Comparison of ENCODE assay signal across 1 cellular context in the genomic region with DNA sequence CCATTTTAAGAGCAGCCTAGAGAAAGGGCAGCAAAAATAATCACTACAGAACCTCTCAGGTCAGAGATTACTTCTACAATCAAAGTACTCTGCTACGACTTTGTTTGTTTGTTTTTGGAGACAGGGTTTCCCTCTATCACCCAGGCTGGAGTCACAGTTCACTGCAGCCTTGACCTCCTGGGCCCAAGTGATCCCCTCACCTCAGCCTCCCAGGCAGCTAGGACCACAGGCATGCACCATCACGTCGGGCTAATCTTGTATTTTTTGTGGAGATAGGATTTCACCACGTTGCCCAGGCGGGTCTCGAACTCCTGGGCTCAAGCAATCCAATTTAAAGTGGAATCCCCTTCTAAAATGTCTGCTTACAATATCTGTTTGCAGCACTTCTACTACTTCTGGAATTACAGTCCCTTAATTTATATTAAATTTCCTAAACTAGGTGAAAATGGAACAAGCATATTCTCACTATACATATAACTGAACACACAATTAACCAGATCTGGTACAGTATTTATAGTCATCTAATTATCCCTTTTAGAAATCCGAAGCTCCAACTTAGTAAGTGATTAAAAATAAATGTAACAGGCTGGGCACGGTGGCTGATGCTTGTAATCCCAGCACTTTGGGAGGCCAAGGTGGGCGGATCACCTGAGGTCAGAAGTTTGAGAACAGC.
TF ChIP-seq lines count a peak whose summit lies in the region.

No MANE protein-coding gene starts in this region.

TF ChIP-seq in HepG2, 621 proteins besides CTCF, POLR2A, EP300 and RAD21 (continued from another document and continues in another):
- TF ChIP-seq ZNF775 (CRISPR knock-in tag; IDR thresholded peaks at IDR 0.05; ENCODE audit: borderline replicate concordance) (no peak), ZNF225 (CRISPR knock-in tag; IDR thresholded peaks at IDR 0.05) (no peak), ZNF350 (CRISPR knock-in tag; IDR thresholded peaks at IDR 0.05; ENCODE audit: borderline replicate concordance, low read depth) (no peak), SMAD1 (CRISPR knock-in tag; IDR thresholded peaks at IDR 0.05; ENCODE audit: borderline replicate concordance, low read depth) (no peak), SATB2 (CRISPR knock-in tag; IDR thresholded peaks at IDR 0.05) (no peak), FOXC1 (CRISPR knock-in tag; IDR thresholded peaks at IDR 0.05; ENCODE audit: borderline replicate concordance) (no peak), ZNF674 (CRISPR knock-in tag; IDR thresholded peaks at IDR 0.05; ENCODE audit: low read depth) (no peak), DNMT3B (CRISPR knock-in tag; conservative IDR thresholded peaks at IDR 0.05) (no peak), ZNF629 (CRISPR knock-in tag; conservative IDR thresholded peaks at IDR 0.05) (no peak), KLF11 (CRISPR knock-in tag; IDR thresholded peaks at IDR 0.05) (no peak), CHD4 (IDR thresholded peaks at IDR 0.05; ENCODE audit: borderline replicate concordance, low read length) (0 out of 2 replicates have a peak, but pooled peaks have one; percentile 54), RELA (CRISPR knock-in tag; IDR thresholded peaks at IDR 0.05) (no peak), KAT7 (CRISPR knock-in tag; IDR thresholded peaks at IDR 0.05; ENCODE audit: borderline replicate concordance) (0 out of 2 replicates have a peak, but pooled peaks have one; percentile 33), PHF21A (CRISPR knock-in tag; IDR thresholded peaks at IDR 0.05) (peak; percentile 84), SP140L (CRISPR knock-in tag; IDR thresholded peaks at IDR 0.05; ENCODE audit: borderline replicate concordance) (no peak), MED8 (CRISPR knock-in tag; IDR thresholded peaks at IDR 0.05; ENCODE audit: insufficient replicate concordance) (no peak), ZNF205 (CRISPR knock-in tag; IDR thresholded peaks at IDR 0.05) (no peak), ZFP1 (CRISPR knock-in tag; IDR thresholded peaks at IDR 0.05) (no peak), ZBTB20 (CRISPR knock-in tag; IDR thresholded peaks at IDR 0.05; ENCODE audit: borderline replicate concordance, low read depth) (peak; percentile 40; the same call in 1 of the 2 replicates), ZNF530 (CRISPR knock-in tag; IDR thresholded peaks at IDR 0.05; ENCODE audit: low read depth) (no peak), ZNF24 (IDR thresholded peaks at IDR 0.05) (no peak), MIXL1 (CRISPR knock-in tag; IDR thresholded peaks at IDR 0.05) (peak; percentile 54; the same call in 1 of the 2 replicates)
- TF ChIP-seq, protein P1, sequence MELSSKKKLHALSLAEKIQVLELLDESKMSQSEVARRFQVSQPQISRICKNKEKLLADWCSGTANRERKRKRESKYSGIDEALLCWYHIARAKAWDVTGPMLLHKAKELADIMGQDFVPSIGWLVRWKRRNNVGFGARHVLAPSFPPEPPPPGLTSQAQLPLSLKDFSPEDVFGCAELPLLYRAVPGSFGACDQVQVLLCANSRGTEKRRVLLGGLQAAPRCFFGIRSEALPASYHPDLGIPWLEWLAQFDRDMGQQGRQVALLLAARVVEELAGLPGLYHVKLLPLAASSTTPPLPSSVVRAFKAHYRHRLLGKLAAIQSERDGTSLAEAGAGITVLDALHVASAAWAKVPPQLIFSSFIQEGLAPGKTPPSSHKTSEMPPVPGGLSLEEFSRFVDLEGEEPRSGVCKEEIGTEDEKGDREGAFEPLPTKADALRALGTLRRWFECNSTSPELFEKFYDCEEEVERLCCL (CRISPR knock-in tag; IDR thresholded peaks at IDR 0.05; ENCODE audit: borderline replicate concordance), result no peak
- TF ChIP-seq, protein P2, sequence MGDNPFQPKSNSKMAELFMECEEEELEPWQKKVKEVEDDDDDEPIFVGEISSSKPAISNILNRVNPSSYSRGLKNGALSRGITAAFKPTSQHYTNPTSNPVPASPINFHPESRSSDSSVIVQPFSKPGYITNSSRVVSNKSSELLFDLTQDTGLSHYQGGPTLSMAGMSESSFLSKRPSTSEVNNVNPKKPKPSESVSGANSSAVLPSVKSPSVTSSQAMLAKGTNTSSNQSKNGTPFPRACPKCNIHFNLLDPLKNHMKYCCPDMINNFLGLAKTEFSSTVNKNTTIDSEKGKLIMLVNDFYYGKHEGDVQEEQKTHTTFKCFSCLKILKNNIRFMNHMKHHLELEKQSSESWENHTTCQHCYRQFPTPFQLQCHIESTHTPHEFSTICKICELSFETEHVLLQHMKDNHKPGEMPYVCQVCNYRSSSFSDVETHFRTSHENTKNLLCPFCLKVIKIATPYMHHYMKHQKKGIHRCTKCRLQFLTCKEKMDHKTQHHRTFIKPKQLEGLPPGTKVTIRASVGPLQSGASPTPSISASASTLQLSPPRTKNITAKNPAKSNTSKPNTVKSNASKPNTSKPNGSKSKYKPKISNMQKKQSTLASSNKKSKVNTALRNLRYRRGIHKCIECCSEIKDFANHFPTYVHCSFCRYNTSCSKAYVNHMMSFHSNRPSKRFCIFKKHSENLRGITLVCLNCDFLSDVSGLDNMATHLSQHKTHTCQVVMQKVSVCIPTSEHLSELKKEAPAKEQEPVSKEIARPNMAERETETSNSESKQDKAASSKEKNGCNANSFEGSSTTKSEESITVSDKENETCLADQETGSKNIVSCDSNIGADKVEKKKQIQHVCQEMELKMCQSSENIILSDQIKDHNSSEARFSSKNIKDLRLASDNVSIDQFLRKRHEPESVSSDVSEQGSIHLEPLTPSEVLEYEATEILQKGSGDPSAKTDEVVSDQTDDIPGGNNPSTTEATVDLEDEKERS (CRISPR knock-in tag; IDR thresholded peaks at IDR 0.05), result no peak
- TF ChIP-seq, protein P3, sequence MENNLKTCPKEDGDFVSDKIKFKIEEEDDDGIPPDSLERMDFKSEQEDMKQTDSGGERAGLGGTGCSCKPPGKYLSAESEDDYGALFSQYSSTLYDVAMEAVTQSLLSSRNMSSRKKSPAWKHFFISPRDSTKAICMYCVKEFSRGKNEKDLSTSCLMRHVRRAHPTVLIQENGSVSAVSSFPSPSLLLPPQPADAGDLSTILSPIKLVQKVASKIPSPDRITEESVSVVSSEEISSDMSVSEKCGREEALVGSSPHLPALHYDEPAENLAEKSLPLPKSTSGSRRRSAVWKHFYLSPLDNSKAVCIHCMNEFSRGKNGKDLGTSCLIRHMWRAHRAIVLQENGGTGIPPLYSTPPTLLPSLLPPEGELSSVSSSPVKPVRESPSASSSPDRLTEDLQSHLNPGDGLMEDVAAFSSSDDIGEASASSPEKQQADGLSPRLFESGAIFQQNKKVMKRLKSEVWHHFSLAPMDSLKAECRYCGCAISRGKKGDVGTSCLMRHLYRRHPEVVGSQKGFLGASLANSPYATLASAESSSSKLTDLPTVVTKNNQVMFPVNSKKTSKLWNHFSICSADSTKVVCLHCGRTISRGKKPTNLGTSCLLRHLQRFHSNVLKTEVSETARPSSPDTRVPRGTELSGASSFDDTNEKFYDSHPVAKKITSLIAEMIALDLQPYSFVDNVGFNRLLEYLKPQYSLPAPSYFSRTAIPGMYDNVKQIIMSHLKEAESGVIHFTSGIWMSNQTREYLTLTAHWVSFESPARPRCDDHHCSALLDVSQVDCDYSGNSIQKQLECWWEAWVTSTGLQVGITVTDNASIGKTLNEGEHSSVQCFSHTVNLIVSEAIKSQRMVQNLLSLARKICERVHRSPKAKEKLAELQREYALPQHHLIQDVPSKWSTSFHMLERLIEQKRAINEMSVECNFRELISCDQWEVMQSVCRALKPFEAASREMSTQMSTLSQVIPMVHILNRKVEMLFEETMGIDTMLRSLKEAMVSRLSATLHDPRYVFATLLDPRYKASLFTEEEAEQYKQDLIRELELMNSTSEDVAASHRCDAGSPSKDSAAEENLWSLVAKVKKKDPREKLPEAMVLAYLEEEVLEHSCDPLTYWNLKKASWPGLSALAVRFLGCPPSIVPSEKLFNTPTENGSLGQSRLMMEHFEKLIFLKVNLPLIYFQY (CRISPR knock-in tag; IDR thresholded peaks at IDR 0.05; ENCODE audit: borderline replicate concordance), result no peak
- TF ChIP-seq, protein P4, sequence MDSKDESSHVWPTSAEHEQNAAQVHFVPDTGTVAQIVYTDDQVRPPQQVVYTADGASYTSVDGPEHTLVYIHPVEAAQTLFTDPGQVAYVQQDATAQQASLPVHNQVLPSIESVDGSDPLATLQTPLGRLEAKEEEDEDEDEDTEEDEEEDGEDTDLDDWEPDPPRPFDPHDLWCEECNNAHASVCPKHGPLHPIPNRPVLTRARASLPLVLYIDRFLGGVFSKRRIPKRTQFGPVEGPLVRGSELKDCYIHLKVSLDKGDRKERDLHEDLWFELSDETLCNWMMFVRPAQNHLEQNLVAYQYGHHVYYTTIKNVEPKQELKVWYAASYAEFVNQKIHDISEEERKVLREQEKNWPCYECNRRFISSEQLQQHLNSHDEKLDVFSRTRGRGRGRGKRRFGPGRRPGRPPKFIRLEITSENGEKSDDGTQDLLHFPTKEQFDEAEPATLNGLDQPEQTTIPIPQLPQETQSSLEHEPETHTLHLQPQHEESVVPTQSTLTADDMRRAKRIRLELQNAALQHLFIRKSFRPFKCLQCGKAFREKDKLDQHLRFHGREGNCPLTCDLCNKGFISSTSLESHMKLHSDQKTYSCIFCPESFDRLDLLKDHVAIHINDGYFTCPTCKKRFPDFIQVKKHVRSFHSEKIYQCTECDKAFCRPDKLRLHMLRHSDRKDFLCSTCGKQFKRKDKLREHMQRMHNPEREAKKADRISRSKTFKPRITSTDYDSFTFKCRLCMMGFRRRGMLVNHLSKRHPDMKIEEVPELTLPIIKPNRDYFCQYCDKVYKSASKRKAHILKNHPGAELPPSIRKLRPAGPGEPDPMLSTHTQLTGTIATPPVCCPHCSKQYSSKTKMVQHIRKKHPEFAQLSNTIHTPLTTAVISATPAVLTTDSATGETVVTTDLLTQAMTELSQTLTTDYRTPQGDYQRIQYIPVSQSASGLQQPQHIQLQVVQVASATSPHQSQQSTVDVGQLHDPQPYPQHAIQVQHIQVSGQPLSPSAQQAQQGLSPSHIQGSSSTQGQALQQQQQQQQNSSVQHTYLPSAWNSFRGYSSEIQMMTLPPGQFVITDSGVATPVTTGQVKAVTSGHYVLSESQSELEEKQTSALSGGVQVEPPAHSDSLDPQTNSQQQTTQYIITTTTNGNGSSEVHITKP (CRISPR knock-in tag; IDR thresholded peaks at IDR 0.05; ENCODE audit: low read depth), result no peak
- TF ChIP-seq, protein P5, sequence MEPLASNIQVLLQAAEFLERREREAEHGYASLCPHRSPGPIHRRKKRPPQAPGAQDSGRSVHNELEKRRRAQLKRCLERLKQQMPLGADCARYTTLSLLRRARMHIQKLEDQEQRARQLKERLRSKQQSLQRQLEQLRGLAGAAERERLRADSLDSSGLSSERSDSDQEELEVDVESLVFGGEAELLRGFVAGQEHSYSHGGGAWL (CRISPR knock-in tag; IDR thresholded peaks at IDR 0.05), result no peak
- TF ChIP-seq, protein P6, sequence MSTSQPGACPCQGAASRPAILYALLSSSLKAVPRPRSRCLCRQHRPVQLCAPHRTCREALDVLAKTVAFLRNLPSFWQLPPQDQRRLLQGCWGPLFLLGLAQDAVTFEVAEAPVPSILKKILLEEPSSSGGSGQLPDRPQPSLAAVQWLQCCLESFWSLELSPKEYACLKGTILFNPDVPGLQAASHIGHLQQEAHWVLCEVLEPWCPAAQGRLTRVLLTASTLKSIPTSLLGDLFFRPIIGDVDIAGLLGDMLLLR (CRISPR knock-in tag; IDR thresholded peaks at IDR 0.05), result no peak
- TF ChIP-seq, protein P7, sequence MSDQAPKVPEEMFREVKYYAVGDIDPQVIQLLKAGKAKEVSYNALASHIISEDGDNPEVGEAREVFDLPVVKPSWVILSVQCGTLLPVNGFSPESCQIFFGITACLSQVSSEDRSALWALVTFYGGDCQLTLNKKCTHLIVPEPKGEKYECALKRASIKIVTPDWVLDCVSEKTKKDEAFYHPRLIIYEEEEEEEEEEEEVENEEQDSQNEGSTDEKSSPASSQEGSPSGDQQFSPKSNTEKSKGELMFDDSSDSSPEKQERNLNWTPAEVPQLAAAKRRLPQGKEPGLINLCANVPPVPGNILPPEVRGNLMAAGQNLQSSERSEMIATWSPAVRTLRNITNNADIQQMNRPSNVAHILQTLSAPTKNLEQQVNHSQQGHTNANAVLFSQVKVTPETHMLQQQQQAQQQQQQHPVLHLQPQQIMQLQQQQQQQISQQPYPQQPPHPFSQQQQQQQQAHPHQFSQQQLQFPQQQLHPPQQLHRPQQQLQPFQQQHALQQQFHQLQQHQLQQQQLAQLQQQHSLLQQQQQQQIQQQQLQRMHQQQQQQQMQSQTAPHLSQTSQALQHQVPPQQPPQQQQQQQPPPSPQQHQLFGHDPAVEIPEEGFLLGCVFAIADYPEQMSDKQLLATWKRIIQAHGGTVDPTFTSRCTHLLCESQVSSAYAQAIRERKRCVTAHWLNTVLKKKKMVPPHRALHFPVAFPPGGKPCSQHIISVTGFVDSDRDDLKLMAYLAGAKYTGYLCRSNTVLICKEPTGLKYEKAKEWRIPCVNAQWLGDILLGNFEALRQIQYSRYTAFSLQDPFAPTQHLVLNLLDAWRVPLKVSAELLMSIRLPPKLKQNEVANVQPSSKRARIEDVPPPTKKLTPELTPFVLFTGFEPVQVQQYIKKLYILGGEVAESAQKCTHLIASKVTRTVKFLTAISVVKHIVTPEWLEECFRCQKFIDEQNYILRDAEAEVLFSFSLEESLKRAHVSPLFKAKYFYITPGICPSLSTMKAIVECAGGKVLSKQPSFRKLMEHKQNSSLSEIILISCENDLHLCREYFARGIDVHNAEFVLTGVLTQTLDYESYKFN (CRISPR knock-in tag; conservative IDR thresholded peaks at IDR 0.05), result peak; percentile 90
- TF ChIP-seq, protein P8, sequence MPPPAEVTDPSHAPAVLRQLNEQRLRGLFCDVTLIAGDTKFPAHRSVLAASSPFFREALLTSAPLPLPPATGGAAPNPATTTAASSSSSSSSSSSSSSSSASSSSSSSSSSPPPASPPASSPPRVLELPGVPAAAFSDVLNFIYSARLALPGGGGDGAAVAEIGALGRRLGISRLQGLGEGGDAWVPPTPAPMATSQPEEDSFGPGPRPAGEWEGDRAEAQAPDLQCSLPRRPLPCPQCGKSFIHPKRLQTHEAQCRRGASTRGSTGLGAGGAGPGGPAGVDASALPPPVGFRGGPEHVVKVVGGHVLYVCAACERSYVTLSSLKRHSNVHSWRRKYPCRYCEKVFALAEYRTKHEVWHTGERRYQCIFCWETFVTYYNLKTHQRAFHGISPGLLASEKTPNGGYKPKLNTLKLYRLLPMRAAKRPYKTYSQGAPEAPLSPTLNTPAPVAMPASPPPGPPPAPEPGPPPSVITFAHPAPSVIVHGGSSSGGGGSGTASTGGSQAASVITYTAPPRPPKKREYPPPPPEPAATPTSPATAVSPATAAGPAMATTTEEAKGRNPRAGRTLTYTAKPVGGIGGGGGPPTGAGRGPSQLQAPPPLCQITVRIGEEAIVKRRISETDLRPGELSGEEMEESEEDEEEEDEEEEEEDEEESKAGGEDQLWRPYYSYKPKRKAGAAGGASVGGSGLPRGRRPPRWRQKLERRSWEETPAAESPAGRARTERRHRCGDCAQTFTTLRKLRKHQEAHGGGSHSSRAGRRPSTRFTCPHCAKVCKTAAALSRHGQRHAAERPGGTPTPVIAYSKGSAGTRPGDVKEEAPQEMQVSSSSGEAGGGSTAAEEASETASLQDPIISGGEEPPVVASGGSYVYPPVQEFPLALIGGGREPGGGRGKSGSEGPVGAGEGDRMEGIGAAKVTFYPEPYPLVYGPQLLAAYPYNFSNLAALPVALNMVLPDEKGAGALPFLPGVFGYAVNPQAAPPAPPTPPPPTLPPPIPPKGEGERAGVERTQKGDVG (CRISPR knock-in tag; IDR thresholded peaks at IDR 0.05; ENCODE audit: borderline replicate concordance), result no peak
